ENCODE assay signal across 17 cellular contexts in genomic region chr15:98724017-98724416, GRCh38.
"Had no signal": no experiment of that assay in that cellular context is flagged by ENCODE, and none has a peak within 500 bp of the region (broad histone marks: within the 10 kb centered on the region; RNA-seq: fewer than 3 reads in every experiment).

No MANE protein-coding gene starts in this region.

- DNase-seq: activated CD4-positive, alpha-beta T cell treated with anti-CD3 and anti-CD28 coated beads for 1 hour; activated CD8-positive, alpha-beta memory T cell treated with anti-CD3 and anti-CD28 coated beads, Interleukin-2, amount 50 U/mL, for 4 hours; activated CD8-positive, alpha-beta T cell treated with anti-CD3 and anti-CD28 coated beads for 36 hours; activated naive CD4-positive, alpha-beta T cell; aorta; esophagus squamous epithelium; foreskin fibroblast; glutamatergic neuron; left lung; mesendoderm; naive B cell; stimulated activated CD4-positive, alpha-beta T cell treated with anti-CD3 and anti-CD28 coated beads, Interleukin-12 subunit alpha, Interleukin-12 subunit beta, amount 100 ng/mL, for 4 hours; stimulated activated naive CD4-positive, alpha-beta T cell treated with Interleukin-2 at 50 U/mL for 16 hours; T1000 had no signal

- ATAC-seq: activated CD8-positive, alpha-beta T cell treated with anti-CD3 and anti-CD28 coated beads for 36 hours; left lung; sciatic nerve had no signal

- H3K36me3 ChIP-seq: esophagus squamous epithelium, left lung, neutrophil, suprapubic skin had no signal

- H3K9me3 ChIP-seq: esophagus squamous epithelium, left lung, neutrophil, suprapubic skin had no signal

- H3K27ac ChIP-seq: esophagus squamous epithelium, left lung, neutrophil, suprapubic skin had no signal

- H3K4me3 ChIP-seq: esophagus squamous epithelium, left lung, suprapubic skin had no signal

- H3K27me3 ChIP-seq: esophagus squamous epithelium, left lung, neutrophil, suprapubic skin had no signal
